In the genomic region with DNA sequence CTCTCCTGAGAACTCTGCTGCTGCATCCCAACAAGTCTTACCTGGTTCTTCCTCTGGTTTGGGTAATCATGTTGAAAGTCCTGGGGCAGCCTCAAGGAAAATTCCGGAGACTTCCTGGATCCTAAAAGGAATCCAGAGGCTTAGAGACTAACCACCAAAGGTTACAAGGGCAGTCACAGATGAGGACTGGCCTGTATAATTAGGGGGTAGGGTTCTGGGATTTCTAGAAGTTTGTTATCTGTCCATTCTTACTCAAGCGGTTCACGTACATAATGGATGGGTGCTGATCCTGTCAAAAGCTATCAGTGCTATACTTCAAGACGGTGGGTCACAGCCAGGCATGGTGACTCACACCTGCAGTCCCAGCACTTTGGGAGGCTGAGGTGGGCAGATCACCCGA, we compare ENCODE assay signal across 21 cellular contexts.
"Had no signal": no experiment of that assay in that cellular context is flagged by ENCODE, and none has a peak within 500 bp of the region (broad histone marks: within the 10 kb centered on the region; RNA-seq: fewer than 3 reads in every experiment).

No MANE protein-coding gene starts in this region.

- DNase-seq: IMR-90, Karpas-422, KG1, MV-4-11, NCI-H1048, NCI-H1105, NCI-H1417, NCI-H1436 treated with DMSO at 0.1 percent for 48 hours, NCI-H1694, NCI-H187 treated with DMSO at 0.1 percent for 48 hours, NCI-H2029 treated with DMSO at 0.1 percent for 48 hours, NCI-H2171 treated with DMSO at 0.1 percent for 48 hours, NCI-H524, NCI-H526 treated with DMSO at 0.1 percent for 48 hours, NCI-H774, SHP77 treated with DMSO at 0.1 percent for 48 hours, SJCRH30 had no signal

- FAIRE-seq: HepG2 had no signal

- ATAC-seq: HepG2, Panc1, Right ventricle myocardium inferior, SK-N-SH treated with all-trans-retinoic acid at 6 μM for 48 hours had no signal
